9 cellular contexts compared by ENCODE assay signal in genomic region chr3:113812854-113813253, GRCh38. TPM values are rescaled to one million over a fixed set of nuclear protein-coding genes. Genes with fewer than 3 reads are reported as not detected.
"Had no signal": no experiment of that assay in that cellular context is flagged by ENCODE, and none has a peak within 500 bp of the region (broad histone marks: within the 10 kb centered on the region; RNA-seq: fewer than 3 reads in every experiment).

No MANE protein-coding gene starts in this region.

- H3K9ac ChIP-seq: KMS-11 had no signal

- H3K4me3 ChIP-seq: HAP-1 had no signal

- H3K9me3 ChIP-seq: HAP-1 had no signal

- H3K9me3 Mint-ChIP-seq: HFFc6, IgD-negative memory B cell had no signal

- H3K4me3 Mint-ChIP-seq: HFFc6, IgD-negative memory B cell had no signal

- H3K27ac ChIP-seq: HL-60, KMS-11 had no signal

- DNase-seq: GOT3, HFFc6, KBM-7 had no signal

- H3K4me1 ChIP-seq: HAP-1 had no signal

- FAIRE-seq: H54, HepG2 had no signal

- H3K4me1 Mint-ChIP-seq: IgD-negative memory B cell had no signal

- H3K4me2 ChIP-seq: KMS-11 had no signal

- H3K27me3 Mint-ChIP-seq: IgD-negative memory B cell had no signal

- H3K27ac Mint-ChIP-seq: HFFc6, IgD-negative memory B cell had no signal

RNA-seq across cellular contexts. Expression of gene GRAMD1C, which starts 25.7 kb away (rescaled TPM):
- total RNA-seq: HepG2 had no signal
